In the genomic region with DNA sequence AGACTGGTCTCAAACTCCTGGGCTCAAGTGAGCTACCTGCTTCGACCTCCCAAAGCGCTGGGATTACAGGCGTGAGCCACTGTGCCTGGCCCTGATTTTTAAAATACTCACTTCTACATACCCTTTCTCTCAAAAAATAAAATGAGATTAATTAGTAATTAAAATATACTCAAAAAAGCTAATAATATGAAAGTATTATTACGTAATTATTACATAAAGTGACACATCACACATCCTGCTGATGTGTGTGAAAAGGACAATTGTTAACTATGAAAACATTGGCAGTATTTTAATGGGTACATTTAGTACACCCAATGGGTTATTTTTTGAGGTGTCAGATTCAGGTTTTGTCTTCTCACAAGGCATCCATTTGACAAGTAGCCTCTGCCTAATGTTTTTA, we compare ENCODE assay signal across 1 cellular context.
TF ChIP-seq lines count a peak whose summit lies in the region.

No MANE protein-coding gene starts in this region.

TF ChIP-seq in IMR-90, 13 proteins besides CTCF, POLR2A, EP300 and RAD21 (continued from another document):
- no peak for TF ChIP-seq FOS (IDR thresholded peaks at IDR 0.05; ENCODE audit: low read depth, low read length)
